Comparison of ENCODE assay signal across 9 cellular contexts in the genomic region with DNA sequence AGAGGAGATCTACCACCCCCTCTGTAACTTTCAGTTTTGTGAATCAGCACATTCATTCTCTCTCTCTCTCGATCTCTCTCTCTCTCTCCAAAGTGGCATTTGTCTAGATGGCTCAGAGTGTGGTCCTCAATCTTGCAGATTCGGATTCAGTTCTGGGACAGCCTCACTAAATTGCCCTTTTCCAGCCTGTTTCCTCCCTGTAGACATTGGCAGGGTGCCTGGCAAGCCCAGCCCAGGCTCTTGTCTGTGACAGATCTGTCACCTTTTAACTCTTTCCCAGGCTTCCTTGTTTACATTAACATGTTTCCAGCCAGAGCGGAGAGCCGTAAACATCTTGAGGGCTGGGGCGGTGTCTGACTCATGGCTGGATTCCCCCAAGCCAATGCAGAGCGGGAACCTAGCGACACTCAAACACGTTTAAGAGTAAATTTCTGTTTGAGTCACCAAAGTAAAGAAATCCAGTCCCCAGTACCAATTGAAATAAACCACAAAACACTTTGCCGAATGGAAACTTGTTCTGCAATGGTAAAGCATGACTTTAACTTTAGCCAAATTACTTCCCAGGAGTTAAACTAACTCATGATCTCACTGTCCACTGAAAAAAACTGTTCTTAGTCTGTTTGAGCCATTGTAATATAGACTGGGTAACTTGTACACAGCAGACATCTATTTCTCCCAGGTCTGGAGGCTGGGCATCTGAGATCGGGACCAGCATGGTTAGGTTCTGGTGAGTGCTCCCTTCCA. TPM values are rescaled to one million over a fixed set of nuclear protein-coding genes. Genes with fewer than 3 reads are reported as not detected.
DNase-seq lines count a peak whose midpoint lies in the region; ATAC-seq, FAIRE-seq and TF ChIP-seq lines count a peak whose summit lies in the region.
"Had no signal": no experiment of that assay in that cellular context is flagged by ENCODE, and none has a peak within 500 bp of the region (broad histone marks: within the 10 kb centered on the region; RNA-seq: fewer than 3 reads in every experiment).

No MANE protein-coding gene starts in this region.

- H3K9me3 ChIP-seq in GM23248 (ENCODE audit: low read depth) (no peaks in the 10 kb centered on the region), mucosa of rectum (ENCODE audit: control insufficient read depth in 2 of 2, low read length in 2 of 2) (no peaks in the 10 kb centered on the region), vagina (no peaks in the 10 kb centered on the region)
- H3K9me3 ChIP-seq: neutrophil had no signal

- intact Hi-C loops in left ventricle myocardium superior (cut with micrococcal nuclease): no loop called here
- intact Hi-C loops in vagina (cut with DNase I): no loop called here

- H3F3A ChIP-seq in GM23248 (ENCODE audit: insufficient read depth): peaks cover 20% of the 10 kb centered on the region

- TF ChIP-seq CTCF in vagina (IDR thresholded peaks at IDR 0.05): no peak

- H2AFZ ChIP-seq in GM23248: no peak overlapping the region

- peak overlapping the region; percentile 66 for H3K27ac ChIP-seq in GM23248
- H3K27ac ChIP-seq in mucosa of rectum (ENCODE audit: low read depth in 2 of 2, low read length in 2 of 2): no peak overlapping the region
- H3K27ac ChIP-seq in vagina: no peak overlapping the region
- H3K27ac ChIP-seq: neutrophil had no signal

- in situ Hi-C loops in GM23248 (cut with MboI): no loop called here

- H3K36me3 ChIP-seq in GM23248 (ENCODE audit: low read depth) (no peaks in the 10 kb centered on the region), mucosa of rectum (ENCODE audit: control insufficient read depth in 2 of 2, insufficient read depth in 2 of 2, low read length in 2 of 2) (no peaks in the 10 kb centered on the region), vagina (no peaks in the 10 kb centered on the region)
- H3K36me3 ChIP-seq: neutrophil had no signal

- H3K9me2 ChIP-seq in GM23248 (ENCODE audit: insufficient read depth): no peaks in the 10 kb centered on the region

- H3K4me1 ChIP-seq in GM23248 (ENCODE audit: insufficient read depth) (peaks cover 11% of the 10 kb centered on the region), mucosa of rectum (ENCODE audit: control insufficient read depth in 2 of 2, insufficient read depth in 2 of 2, low read length in 2 of 2) (peaks cover 11 to 21% of the 10 kb centered on the region in 2 donors), vagina (peaks cover 12% of the 10 kb centered on the region)

- FAIRE-seq in GM19239 (lab: Jason Lieb, UNC): no peak

- ATAC-seq in left ventricle myocardium superior: no peak

- DNase-seq in ELR (ENCODE audit: low read depth) (peak; percentile 97), GM23248 (peak; percentile 91), MV-4-11 (lab: John Stamatoyannopoulos, UW) (peak; percentile 75), amniotic stem cell (lab: John Stamatoyannopoulos, UW) (peak; percentile 88), left ventricle myocardium superior (no peak), GM19239 (ENCODE audit: insufficient read length, low spot score) (no peak), vagina (ENCODE audit: extremely low spot score in 2 of 2) (no peak)

- H3K79me2 ChIP-seq in GM23248 (ENCODE audit: insufficient read depth): no peaks in the 10 kb centered on the region

- no peak for TF ChIP-seq POLR2A in vagina (IDR thresholded peaks at IDR 0.05)

- H3K27me3 ChIP-seq in GM23248 (replicated peaks; ENCODE audit: insufficient read depth): no peaks in the 10 kb centered on the region
- peaks cover 10 to 17% of the 10 kb centered on the region in 2 donors for H3K27me3 ChIP-seq in mucosa of rectum (ENCODE audit: control insufficient read depth in 2 of 2, insufficient read depth in 2 of 2, low read length in 2 of 2)
- no peaks in the 10 kb centered on the region for H3K27me3 ChIP-seq in vagina

- H3K9ac ChIP-seq in GM23248: peak overlapping the region; percentile 54
- no peak overlapping the region for H3K9ac ChIP-seq in mucosa of rectum (ENCODE audit: low read depth in 1 of 2, low read length in 2 of 2)

- peak overlapping the region; percentile 60 for H3K4me2 ChIP-seq in GM23248 (ENCODE audit: unreplicated experiment)

- H3K4me3 ChIP-seq in GM23248 (peak overlapping the region; percentile 34; the same call in 1 of the 2 replicates), mucosa of rectum (ENCODE audit: low read length in 2 of 2) (peak overlapping the region; percentile 8 to 46), vagina (peak overlapping the region in 1 of 2 donors; percentile 4)

- no peaks in the 10 kb centered on the region for H4K20me1 ChIP-seq in GM23248 (ENCODE audit: insufficient read depth)

- WGBS in GM23248 (ENCODE audit: low coverage in 1 of 2, low lambda C conversion rate in 2 of 2, missing lambda C conversion rate in 2 of 2), 2 experiments: 29 to 30% methylated on average over 10 of the region's 10 CpGs

RNA-seq across cellular contexts. Expression of a gene that starts 6.6 kb away (rescaled TPM):
- 0.13 and 0.65 TPM in 2 replicates for total RNA-seq in GM23248 (2014; rRNA removed; shearing (Covaris generic))
- 0.70 and 0.73 TPM in 2 replicates for polyA plus RNA-seq in GM23248 (2016; fragmentation: Nextera tagmentation; extraction: Ambion mirVana)
- total RNA-seq in left ventricle myocardium superior: 0.10 TPM
- 3.2 TPM for total RNA-seq in vagina

Comparison
In these comparisons a context has a peak if more than half of its experiments do, and no peak if none do; other contexts are left out.
1. DNase-seq: peak in ELR (single experiment), GM23248 (single experiment), MV-4-11 (single experiment) and amniotic stem cell (single experiment); none in left ventricle myocardium superior (single experiment), GM19239 (single experiment) and vagina (0 of 2).